17 cellular contexts compared by ENCODE assay signal in genomic region chr4:54093609-54094240, GRCh38. TPM values are rescaled to one million over a fixed set of nuclear protein-coding genes. Genes with fewer than 3 reads are reported as not detected.
DNase-seq lines count a peak whose midpoint lies in the region; ATAC-seq and TF ChIP-seq lines count a peak whose summit lies in the region.
"Had no signal": no experiment of that assay in that cellular context is flagged by ENCODE, and none has a peak within 500 bp of the region (broad histone marks: within the 10 kb centered on the region; RNA-seq: fewer than 3 reads in every experiment).

No MANE protein-coding gene starts in this region.

- H3K36me3 ChIP-seq in hepatocyte (replicated peaks; ENCODE audit: insufficient read depth, low read depth): no peaks in the 10 kb centered on the region
- H3K36me3 ChIP-seq: esophagus squamous epithelium, heart right ventricle, left lung, suprapubic skin had no signal

- no peaks in the 10 kb centered on the region for H3K79me2 ChIP-seq in hepatocyte

- H3K9me2 ChIP-seq in hepatocyte (replicated peaks; ENCODE audit: insufficient read depth): no peaks in the 10 kb centered on the region

- H3K36me3 Mint-ChIP-seq in activated CD8-positive, alpha-beta memory T cell treated with anti-CD3 and anti-CD28 coated beads, Interleukin-2, amount 10 ng/mL, durations not matched to agents 7 days and 5 days: no peaks in the 10 kb centered on the region
- H3K36me3 Mint-ChIP-seq in activated B cell treated with CpG ODN at 0.5 μM for 24 hours (ENCODE audit: low read depth): no peaks in the 10 kb centered on the region

- H3K27me3 Mint-ChIP-seq in activated CD8-positive, alpha-beta memory T cell treated with anti-CD3 and anti-CD28 coated beads, Interleukin-2, amount 10 ng/mL, durations not matched to agents 7 days and 5 days: peaks cover 84% of the 10 kb centered on the region
- peaks cover 69% of the 10 kb centered on the region for H3K27me3 Mint-ChIP-seq in activated B cell treated with CpG ODN at 0.5 μM for 24 hours

- peak overlapping the region; percentile 95 for H3K4me2 ChIP-seq in hepatocyte

- H3K9me3 ChIP-seq in hepatocyte (ENCODE audit: low read depth): no peaks in the 10 kb centered on the region
- H3K9me3 ChIP-seq: esophagus squamous epithelium, heart right ventricle, left lung, suprapubic skin had no signal

- peak; percentile 68 for DNase-seq in activated CD8-positive, alpha-beta memory T cell treated with anti-CD3 and anti-CD28 coated beads for 24 hours
- no peak for DNase-seq in activated CD8-positive, alpha-beta memory T cell treated with anti-CD3 and anti-CD28 coated beads, Interleukin-2, amount 10 ng/mL, durations not matched to agents 7 days and 5 days
- DNase-seq in activated B cell treated with CpG ODN at 0.5 μM for 24 hours (no peak), hepatocyte (ENCODE audit: low spot score) (no peak), globus pallidus (ENCODE audit: low spot score) (no peak), sciatic nerve (ENCODE audit: low spot score) (no peak), SKM-1 (lab: John Stamatoyannopoulos, UW; ENCODE audit: unreplicated experiment) (no peak)
- peak; percentile 53 for DNase-seq in stimulated activated CD8-positive, alpha-beta memory T cell treated with anti-CD3 and anti-CD28 coated beads, Interleukin-4, amount 100 ng/mL, for 48 hours
- DNase-seq: amniotic stem cell, esophagus squamous epithelium, heart right ventricle, left lung, NCI-H748 treated with DMSO at 0.1 percent for 48 hours had no signal

- H3K4me3 Mint-ChIP-seq in activated CD8-positive, alpha-beta memory T cell treated with anti-CD3 and anti-CD28 coated beads, Interleukin-2, amount 10 ng/mL, durations not matched to agents 7 days and 5 days: no peak overlapping the region
- peak overlapping the region; percentile 49 for H3K4me3 Mint-ChIP-seq in activated B cell treated with CpG ODN at 0.5 μM for 24 hours

- ATAC-seq in activated CD8-positive, alpha-beta memory T cell treated with anti-CD3 and anti-CD28 coated beads, Interleukin-2, amount 10 ng/mL, durations not matched to agents 7 days and 5 days: no peak
- ATAC-seq in activated B cell treated with CpG ODN at 0.5 μM for 24 hours (ENCODE audit: low read depth) (no peak), sciatic nerve (no peak)
- ATAC-seq: heart right ventricle, left lung had no signal

- CTCF ChIA-PET in activated CD8-positive, alpha-beta memory T cell treated with anti-CD3 and anti-CD28 coated beads, Interleukin-2, amount 10 ng/mL, durations not matched to agents 7 days and 5 days (lab: Charles Lee): interaction anchor here (0.7 to 1.5 kb wide), 2 partner anchors 10 to 163 kb away, joined by 3 read pairs; no protein-coding TSS in a partner anchor
- CTCF ChIA-PET in activated B cell treated with CpG ODN at 0.5 μM for 24 hours (lab: Charles Lee): interaction anchor here (0.6 to 1.2 kb wide), 3 partner anchors 9 to 140 kb away, joined by 3 to 5 read pairs (median 4); no protein-coding TSS in a partner anchor

- no peak overlapping the region for H3K4me3 ChIP-seq in hepatocyte
- H3K4me3 ChIP-seq: coronary artery, esophagus squamous epithelium, heart right ventricle, left lung, suprapubic skin had no signal

- no peak overlapping the region for H3K27ac ChIP-seq in hepatocyte
- H3K27ac ChIP-seq: coronary artery, esophagus squamous epithelium, heart right ventricle, left lung, suprapubic skin had no signal

- H4K20me1 ChIP-seq in hepatocyte (ENCODE audit: insufficient read depth, poor library complexity, severe bottlenecking): no peaks in the 10 kb centered on the region

- 13% methylated on average over 21 of the region's 21 CpGs for WGBS in hepatocyte (ENCODE audit: low lambda C conversion rate, missing lambda C conversion rate)

- peaks cover 10% of the 10 kb centered on the region for H3K4me1 ChIP-seq in hepatocyte (ENCODE audit: insufficient read depth)

- peaks cover 72% of the 10 kb centered on the region for H3K27me3 ChIP-seq in hepatocyte

- intact Hi-C loops in activated B cell treated with CpG ODN at 0.5 μM for 24 hours (cut with micrococcal nuclease) (loop anchor here (2.0 kb wide), 2 partner anchors 15 to 139 kb away; no protein-coding TSS in a partner anchor), sciatic nerve (cut with DNase I) (no loop called here)

- TF ChIP-seq CTCF in activated B cell treated with CpG ODN at 0.5 μM for 24 hours (IDR thresholded peaks at IDR 0.05): no peak
- TF ChIP-seq CTCF in hepatocyte (IDR thresholded peaks at IDR 0.05; ENCODE audit: poor library complexity): no peak

- H3K4me1 Mint-ChIP-seq in activated CD8-positive, alpha-beta memory T cell treated with anti-CD3 and anti-CD28 coated beads, Interleukin-2, amount 10 ng/mL, durations not matched to agents 7 days and 5 days: peaks cover 15% of the 10 kb centered on the region
- peaks cover 37% of the 10 kb centered on the region for H3K4me1 Mint-ChIP-seq in activated B cell treated with CpG ODN at 0.5 μM for 24 hours

- no peak overlapping the region for H3K27ac Mint-ChIP-seq in activated CD8-positive, alpha-beta memory T cell treated with anti-CD3 and anti-CD28 coated beads, Interleukin-2, amount 10 ng/mL, durations not matched to agents 7 days and 5 days
- H3K27ac Mint-ChIP-seq in activated B cell treated with CpG ODN at 0.5 μM for 24 hours: no peak overlapping the region

- H3K9me3 Mint-ChIP-seq in activated CD8-positive, alpha-beta memory T cell treated with anti-CD3 and anti-CD28 coated beads, Interleukin-2, amount 10 ng/mL, durations not matched to agents 7 days and 5 days (ENCODE audit: low read depth): no peaks in the 10 kb centered on the region
- no peaks in the 10 kb centered on the region for H3K9me3 Mint-ChIP-seq in activated B cell treated with CpG ODN at 0.5 μM for 24 hours

- H2AFZ ChIP-seq in hepatocyte: no peak overlapping the region

- POLR2A ChIA-PET in activated B cell treated with CpG ODN at 0.5 μM for 24 hours (lab: Charles Lee): no interaction called here

RNA-seq across cellular contexts. Expression of gene GSX2, which starts 6.2 kb away (rescaled TPM):
- total RNA-seq in activated CD8-positive, alpha-beta memory T cell treated with anti-CD3 and anti-CD28 coated beads, Interleukin-2, amount 10 ng/mL, durations not matched to agents 7 days and 5 days: not detected
- total RNA-seq in activated B cell treated with CpG ODN at 0.5 μM for 24 hours (not detected in 2 replicates), hepatocyte (not detected in 2 replicates), sciatic nerve (0.58 TPM)
- polyA plus RNA-seq in hepatocyte: not detected in 2 replicates
- total RNA-seq: esophagus squamous epithelium, heart right ventricle, left lung, renal cortical epithelial cell, RPMI7951 had no signal
- polyA plus RNA-seq: heart right ventricle had no signal

RNA-seq across cellular contexts. Expression of gene CHIC2, which starts 29.3 kb away (rescaled TPM):
- total RNA-seq in activated CD8-positive, alpha-beta memory T cell treated with anti-CD3 and anti-CD28 coated beads, Interleukin-2, amount 10 ng/mL, durations not matched to agents 7 days and 5 days: 10 to 100 TPM; 12.6 to 16.2 TPM
- 17.5 and 21.6 TPM in 2 replicates for total RNA-seq in activated B cell treated with CpG ODN at 0.5 μM for 24 hours
- total RNA-seq in hepatocyte: 69.6 and 70.0 TPM in 2 replicates
- polyA plus RNA-seq in hepatocyte: 51.3 and 61.8 TPM in 2 replicates
- total RNA-seq in sciatic nerve: 34.2 TPM

Comparison
In these comparisons a context has a peak if more than half of its experiments do, and no peak if none do; other contexts are left out.
1. DNase-seq: peak in activated CD8-positive, alpha-beta memory T cell treated with anti-CD3 and anti-CD28 coated beads for 24 hours (single experiment) and stimulated activated CD8-positive, alpha-beta memory T cell treated with anti-CD3 and anti-CD28 coated beads, Interleukin-4, amount 100 ng/mL, for 48 hours (single experiment); none in activated CD8-positive, alpha-beta memory T cell treated with anti-CD3 and anti-CD28 coated beads, Interleukin-2, amount 10 ng/mL, durations not matched to agents 7 days and 5 days (single experiment), activated B cell treated with CpG ODN at 0.5 μM for 24 hours (single experiment), hepatocyte (single experiment), globus pallidus (single experiment), sciatic nerve (single experiment) and SKM-1 (single experiment).